7 cellular contexts compared by ENCODE assay signal in the genomic region with DNA sequence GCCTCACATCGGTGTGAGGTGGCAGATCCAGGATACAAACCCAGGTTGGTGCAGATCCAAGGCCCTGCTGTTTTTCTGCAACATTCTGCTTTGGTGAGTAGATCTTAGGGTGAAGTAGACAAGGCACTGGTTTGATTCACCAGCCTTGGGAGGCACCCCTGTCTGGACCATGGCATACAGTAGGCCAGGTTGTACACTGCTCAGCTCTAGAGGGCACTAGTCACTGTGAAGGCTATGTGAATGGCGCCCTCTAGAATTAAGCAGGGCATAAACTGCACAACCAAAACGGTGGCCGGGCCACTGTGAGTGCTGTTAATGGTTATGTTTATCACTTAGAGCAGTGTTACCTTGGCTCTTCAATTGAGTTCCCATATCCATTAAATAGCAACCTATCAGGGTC.
DNase-seq lines count a peak whose midpoint lies in the region; ATAC-seq and TF ChIP-seq lines count a peak whose summit lies in the region.

No MANE protein-coding gene starts in this region.

- DNase-seq in EH (ENCODE audit: low read depth) (peak; percentile 40), SK-MEL-5 (ENCODE audit: low read depth, low spot score) (peak; percentile 82), erythroblast (lab: John Stamatoyannopoulos, UW) (peak; percentile 38 to 39), NCI-H128 (lab: John Stamatoyannopoulos, UW; ENCODE audit: unreplicated experiment) (no peak)
- no peak for DNase-seq in stimulated activated naive B cell treated with anti-CD40 and anti-IgM and Interleukin-4, amounts not matched to agents 10 μg/mL and 1 μg/mL and 100 μg/mL, for 72 hours

- no peaks in the 10 kb centered on the region for H3K27me3 Mint-ChIP-seq in stimulated activated naive B cell treated with anti-CD40 and anti-IgM and Interleukin-4, amounts not matched to agents 10 μg/mL and 1 μg/mL and 100 μg/mL, for 72 hours

- TF ChIP-seq POLR2A in erythroblast (IDR thresholded peaks at IDR 0.05; ENCODE audit: low read length), result no peak

- in situ Hi-C loops in SK-MEL-5 (cut with HindIII; ENCODE audit: low pct_unique_long_range_greater_than_20kb, low sequenced_read_pairs), result no loop called here

- no peaks in the 10 kb centered on the region for H3K36me3 Mint-ChIP-seq in stimulated activated naive B cell treated with anti-CD40 and anti-IgM and Interleukin-4, amounts not matched to agents 10 μg/mL and 1 μg/mL and 100 μg/mL, for 72 hours

- H3K9me3 Mint-ChIP-seq in stimulated activated naive B cell treated with anti-CD40 and anti-IgM and Interleukin-4, amounts not matched to agents 10 μg/mL and 1 μg/mL and 100 μg/mL, for 72 hours, result no peaks in the 10 kb centered on the region

- H3K4me1 Mint-ChIP-seq in stimulated activated naive B cell treated with anti-CD40 and anti-IgM and Interleukin-4, amounts not matched to agents 10 μg/mL and 1 μg/mL and 100 μg/mL, for 72 hours, result no peaks in the 10 kb centered on the region

- no peak overlapping the region for H3K27ac Mint-ChIP-seq in stimulated activated naive B cell treated with anti-CD40 and anti-IgM and Interleukin-4, amounts not matched to agents 10 μg/mL and 1 μg/mL and 100 μg/mL, for 72 hours

- H3K4me3 Mint-ChIP-seq in stimulated activated naive B cell treated with anti-CD40 and anti-IgM and Interleukin-4, amounts not matched to agents 10 μg/mL and 1 μg/mL and 100 μg/mL, for 72 hours, result no peak overlapping the region

- ATAC-seq in HG03280 (IDR thresholded peaks at IDR 0.05; ENCODE audit: unreplicated experiment) (peak; percentile 53), HG03139 (IDR thresholded peaks at IDR 0.05; ENCODE audit: unreplicated experiment) (no peak)
- peak; percentile 86 to 91 for ATAC-seq in stimulated activated naive B cell treated with anti-CD40 and anti-IgM and Interleukin-4, amounts not matched to agents 10 μg/mL and 1 μg/mL and 100 μg/mL, for 72 hours (replicated peaks)

Comparison
In these comparisons a context has a peak if more than half of its experiments do, and no peak if none do; other contexts are left out.
1. DNase-seq: peak in EH (single experiment), SK-MEL-5 (single experiment) and erythroblast (2 of 2); none in stimulated activated naive B cell treated with anti-CD40 and anti-IgM and Interleukin-4, amounts not matched to agents 10 μg/mL and 1 μg/mL and 100 μg/mL, for 72 hours (single experiment) and NCI-H128 (single experiment).